1 cellular context compared by ENCODE assay signal in the genomic region with DNA sequence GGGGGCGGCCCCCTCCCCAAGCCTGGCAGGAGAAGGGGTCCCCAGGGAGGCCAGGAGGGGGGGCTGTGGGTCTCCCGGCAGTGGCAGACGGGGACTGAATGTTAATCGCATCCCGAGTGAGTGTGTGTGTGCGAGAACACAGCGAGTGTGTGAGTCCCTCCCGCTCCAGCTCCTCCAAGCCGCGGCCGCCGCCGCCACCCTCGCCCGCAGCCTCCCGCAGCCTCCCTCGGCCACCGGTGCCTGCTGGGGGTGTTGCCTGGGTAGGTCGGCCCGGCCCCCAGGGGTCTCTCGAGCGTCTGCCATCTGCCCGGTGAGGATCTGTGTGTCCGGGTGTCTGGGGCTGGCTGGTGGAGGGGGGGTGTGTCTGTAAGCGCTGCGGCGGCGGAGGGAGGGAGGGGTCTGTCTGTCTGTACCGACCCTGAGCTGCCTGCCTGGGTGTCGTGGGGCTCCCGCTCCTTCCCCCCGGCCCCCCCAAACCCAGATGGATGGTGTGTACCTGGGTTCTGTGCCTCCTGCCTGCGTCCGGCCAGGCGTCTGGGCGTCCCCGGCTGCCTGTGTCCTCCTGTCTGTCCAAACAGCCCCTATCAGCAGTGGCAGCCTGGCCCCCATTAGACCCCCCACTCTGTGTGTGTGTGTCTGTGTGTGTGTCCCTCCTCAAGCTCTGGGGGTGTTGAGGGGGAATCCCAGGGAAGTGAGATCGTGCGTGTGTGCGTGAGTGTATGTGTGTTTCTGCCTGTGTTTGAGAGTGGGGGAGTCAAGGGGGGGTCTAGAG.
TF ChIP-seq lines count a peak whose summit lies in the region.

A gene (plus strand): TSS at position 110 of the 772 bp plus-strand sequence. CDS start 4,725 bp downstream, outside the sequence.

TF ChIP-seq in HepG2, 621 proteins besides CTCF, POLR2A, EP300 and RAD21 (continued from another document):
- TF ChIP-seq, protein P1, sequence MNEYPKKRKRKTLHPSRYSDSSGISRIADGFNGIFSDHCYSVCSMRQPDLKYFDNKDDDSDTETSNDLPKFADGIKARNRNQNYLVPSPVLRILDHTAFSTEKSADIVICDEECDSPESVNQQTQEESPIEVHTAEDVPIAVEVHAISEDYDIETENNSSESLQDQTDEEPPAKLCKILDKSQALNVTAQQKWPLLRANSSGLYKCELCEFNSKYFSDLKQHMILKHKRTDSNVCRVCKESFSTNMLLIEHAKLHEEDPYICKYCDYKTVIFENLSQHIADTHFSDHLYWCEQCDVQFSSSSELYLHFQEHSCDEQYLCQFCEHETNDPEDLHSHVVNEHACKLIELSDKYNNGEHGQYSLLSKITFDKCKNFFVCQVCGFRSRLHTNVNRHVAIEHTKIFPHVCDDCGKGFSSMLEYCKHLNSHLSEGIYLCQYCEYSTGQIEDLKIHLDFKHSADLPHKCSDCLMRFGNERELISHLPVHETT (CRISPR knock-in tag; conservative IDR thresholded peaks at IDR 0.05): no peak
- TF ChIP-seq POLR2AphosphoS5 (IDR thresholded peaks at IDR 0.05; ENCODE audit: low read depth, low read length): no peak
- peak; percentile 29; the same call in 1 of the 2 replicates for TF ChIP-seq ZBTB7A (CRISPR knock-in tag; IDR thresholded peaks at IDR 0.05)
- TF ChIP-seq ETV5 (CRISPR knock-in tag; IDR thresholded peaks at IDR 0.05; ENCODE audit: borderline replicate concordance): no peak
- TF ChIP-seq, protein P2, sequence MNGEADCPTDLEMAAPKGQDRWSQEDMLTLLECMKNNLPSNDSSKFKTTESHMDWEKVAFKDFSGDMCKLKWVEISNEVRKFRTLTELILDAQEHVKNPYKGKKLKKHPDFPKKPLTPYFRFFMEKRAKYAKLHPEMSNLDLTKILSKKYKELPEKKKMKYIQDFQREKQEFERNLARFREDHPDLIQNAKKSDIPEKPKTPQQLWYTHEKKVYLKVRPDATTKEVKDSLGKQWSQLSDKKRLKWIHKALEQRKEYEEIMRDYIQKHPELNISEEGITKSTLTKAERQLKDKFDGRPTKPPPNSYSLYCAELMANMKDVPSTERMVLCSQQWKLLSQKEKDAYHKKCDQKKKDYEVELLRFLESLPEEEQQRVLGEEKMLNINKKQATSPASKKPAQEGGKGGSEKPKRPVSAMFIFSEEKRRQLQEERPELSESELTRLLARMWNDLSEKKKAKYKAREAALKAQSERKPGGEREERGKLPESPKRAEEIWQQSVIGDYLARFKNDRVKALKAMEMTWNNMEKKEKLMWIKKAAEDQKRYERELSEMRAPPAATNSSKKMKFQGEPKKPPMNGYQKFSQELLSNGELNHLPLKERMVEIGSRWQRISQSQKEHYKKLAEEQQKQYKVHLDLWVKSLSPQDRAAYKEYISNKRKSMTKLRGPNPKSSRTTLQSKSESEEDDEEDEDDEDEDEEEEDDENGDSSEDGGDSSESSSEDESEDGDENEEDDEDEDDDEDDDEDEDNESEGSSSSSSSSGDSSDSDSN (CRISPR knock-in tag; IDR thresholded peaks at IDR 0.05): peak; percentile 69
- no peak for TF ChIP-seq FOSL2 (CRISPR knock-in tag; IDR thresholded peaks at IDR 0.05)
- TF ChIP-seq, protein P3, sequence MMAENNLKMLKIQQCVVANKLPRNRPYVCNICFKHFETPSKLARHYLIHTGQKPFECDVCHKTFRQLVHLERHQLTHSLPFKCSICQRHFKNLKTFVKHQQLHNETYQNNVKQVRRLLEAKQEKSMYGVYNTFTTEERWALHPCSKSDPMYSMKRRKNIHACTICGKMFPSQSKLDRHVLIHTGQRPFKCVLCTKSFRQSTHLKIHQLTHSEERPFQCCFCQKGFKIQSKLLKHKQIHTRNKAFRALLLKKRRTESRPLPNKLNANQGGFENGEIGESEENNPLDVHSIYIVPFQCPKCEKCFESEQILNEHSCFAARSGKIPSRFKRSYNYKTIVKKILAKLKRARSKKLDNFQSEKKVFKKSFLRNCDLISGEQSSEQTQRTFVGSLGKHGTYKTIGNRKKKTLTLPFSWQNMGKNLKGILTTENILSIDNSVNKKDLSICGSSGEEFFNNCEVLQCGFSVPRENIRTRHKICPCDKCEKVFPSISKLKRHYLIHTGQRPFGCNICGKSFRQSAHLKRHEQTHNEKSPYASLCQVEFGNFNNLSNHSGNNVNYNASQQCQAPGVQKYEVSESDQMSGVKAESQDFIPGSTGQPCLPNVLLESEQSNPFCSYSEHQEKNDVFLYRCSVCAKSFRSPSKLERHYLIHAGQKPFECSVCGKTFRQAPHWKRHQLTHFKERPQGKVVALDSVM (CRISPR knock-in tag; IDR thresholded peaks at IDR 0.05): 0 out of 2 replicates have a peak, but pooled peaks have one; percentile 27
- no peak for TF ChIP-seq ZNF7 (CRISPR knock-in tag; IDR thresholded peaks at IDR 0.05)
- TF ChIP-seq EZH2 (conservative IDR thresholded peaks at IDR 0.05; ENCODE audit: low read depth, low read length): peak; percentile 32; the same call in 1 of the 2 replicates
- TF ChIP-seq MAZ (IDR thresholded peaks at IDR 0.05; ENCODE audit: borderline replicate concordance, low read depth, low read length): no peak
- 0 out of 2 replicates have a peak, but pooled peaks have one; percentile 40 for TF ChIP-seq MAZ (CRISPR knock-in tag; IDR thresholded peaks at IDR 0.05; ENCODE audit: low read depth)
- TF ChIP-seq, protein P4, sequence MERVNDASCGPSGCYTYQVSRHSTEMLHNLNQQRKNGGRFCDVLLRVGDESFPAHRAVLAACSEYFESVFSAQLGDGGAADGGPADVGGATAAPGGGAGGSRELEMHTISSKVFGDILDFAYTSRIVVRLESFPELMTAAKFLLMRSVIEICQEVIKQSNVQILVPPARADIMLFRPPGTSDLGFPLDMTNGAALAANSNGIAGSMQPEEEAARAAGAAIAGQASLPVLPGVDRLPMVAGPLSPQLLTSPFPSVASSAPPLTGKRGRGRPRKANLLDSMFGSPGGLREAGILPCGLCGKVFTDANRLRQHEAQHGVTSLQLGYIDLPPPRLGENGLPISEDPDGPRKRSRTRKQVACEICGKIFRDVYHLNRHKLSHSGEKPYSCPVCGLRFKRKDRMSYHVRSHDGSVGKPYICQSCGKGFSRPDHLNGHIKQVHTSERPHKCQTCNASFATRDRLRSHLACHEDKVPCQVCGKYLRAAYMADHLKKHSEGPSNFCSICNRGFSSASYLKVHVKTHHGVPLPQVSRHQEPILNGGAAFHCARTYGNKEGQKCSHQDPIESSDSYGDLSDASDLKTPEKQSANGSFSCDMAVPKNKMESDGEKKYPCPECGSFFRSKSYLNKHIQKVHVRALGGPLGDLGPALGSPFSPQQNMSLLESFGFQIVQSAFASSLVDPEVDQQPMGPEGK (CRISPR knock-in tag; IDR thresholded peaks at IDR 0.05): peak; percentile 35; the same call in 1 of the 2 replicates
- TF ChIP-seq, protein P5, sequence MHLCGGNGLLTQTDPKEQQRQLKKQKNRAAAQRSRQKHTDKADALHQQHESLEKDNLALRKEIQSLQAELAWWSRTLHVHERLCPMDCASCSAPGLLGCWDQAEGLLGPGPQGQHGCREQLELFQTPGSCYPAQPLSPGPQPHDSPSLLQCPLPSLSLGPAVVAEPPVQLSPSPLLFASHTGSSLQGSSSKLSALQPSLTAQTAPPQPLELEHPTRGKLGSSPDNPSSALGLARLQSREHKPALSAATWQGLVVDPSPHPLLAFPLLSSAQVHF (CRISPR knock-in tag; IDR thresholded peaks at IDR 0.05): peak; percentile 53; the same call in 1 of the 2 replicates
- TF ChIP-seq ZNF382 (CRISPR knock-in tag; IDR thresholded peaks at IDR 0.05; ENCODE audit: borderline replicate concordance): no peak
- 0 out of 2 replicates have a peak, but pooled peaks have one; percentile 7 for TF ChIP-seq ZFX (CRISPR knock-in tag; IDR thresholded peaks at IDR 0.05; ENCODE audit: low read depth)
- TF ChIP-seq ZSCAN22 (CRISPR knock-in tag; IDR thresholded peaks at IDR 0.05): 0 out of 2 replicates have a peak, but pooled peaks have one; percentile 19
- TF ChIP-seq, protein P6, sequence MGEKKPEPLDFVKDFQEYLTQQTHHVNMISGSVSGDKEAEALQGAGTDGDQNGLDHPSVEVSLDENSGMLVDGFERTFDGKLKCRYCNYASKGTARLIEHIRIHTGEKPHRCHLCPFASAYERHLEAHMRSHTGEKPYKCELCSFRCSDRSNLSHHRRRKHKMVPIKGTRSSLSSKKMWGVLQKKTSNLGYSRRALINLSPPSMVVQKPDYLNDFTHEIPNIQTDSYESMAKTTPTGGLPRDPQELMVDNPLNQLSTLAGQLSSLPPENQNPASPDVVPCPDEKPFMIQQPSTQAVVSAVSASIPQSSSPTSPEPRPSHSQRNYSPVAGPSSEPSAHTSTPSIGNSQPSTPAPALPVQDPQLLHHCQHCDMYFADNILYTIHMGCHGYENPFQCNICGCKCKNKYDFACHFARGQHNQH (CRISPR knock-in tag; IDR thresholded peaks at IDR 0.05): no peak
- TF ChIP-seq EED (CRISPR knock-in tag; IDR thresholded peaks at IDR 0.05): 0 out of 2 replicates have a peak, but pooled peaks have one; percentile 38
- TF ChIP-seq ARHGAP35 (CRISPR knock-in tag; IDR thresholded peaks at IDR 0.05; ENCODE audit: borderline replicate concordance): 0 out of 2 replicates have a peak, but pooled peaks have one; percentile 20
- TF ChIP-seq PRMT3 (CRISPR knock-in tag; IDR thresholded peaks at IDR 0.05; ENCODE audit: borderline replicate concordance, low read depth): no peak
- peak; percentile 29; the same call in 1 of the 2 replicates for TF ChIP-seq MTF2 (CRISPR knock-in tag; IDR thresholded peaks at IDR 0.05; ENCODE audit: borderline replicate concordance)
- TF ChIP-seq, protein P7, sequence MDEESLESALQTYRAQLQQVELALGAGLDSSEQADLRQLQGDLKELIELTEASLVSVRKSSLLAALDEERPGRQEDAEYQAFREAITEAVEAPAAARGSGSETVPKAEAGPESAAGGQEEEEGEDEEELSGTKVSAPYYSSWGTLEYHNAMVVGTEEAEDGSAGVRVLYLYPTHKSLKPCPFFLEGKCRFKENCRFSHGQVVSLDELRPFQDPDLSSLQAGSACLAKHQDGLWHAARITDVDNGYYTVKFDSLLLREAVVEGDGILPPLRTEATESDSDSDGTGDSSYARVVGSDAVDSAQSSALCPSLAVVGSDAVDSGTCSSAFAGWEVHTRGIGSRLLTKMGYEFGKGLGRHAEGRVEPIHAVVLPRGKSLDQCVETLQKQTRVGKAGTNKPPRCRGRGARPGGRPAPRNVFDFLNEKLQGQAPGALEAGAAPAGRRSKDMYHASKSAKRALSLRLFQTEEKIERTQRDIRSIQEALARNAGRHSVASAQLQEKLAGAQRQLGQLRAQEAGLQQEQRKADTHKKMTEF (CRISPR knock-in tag; IDR thresholded peaks at IDR 0.05): peak; percentile 33; the same call in 1 of the 2 replicates
- TF ChIP-seq, protein P8, sequence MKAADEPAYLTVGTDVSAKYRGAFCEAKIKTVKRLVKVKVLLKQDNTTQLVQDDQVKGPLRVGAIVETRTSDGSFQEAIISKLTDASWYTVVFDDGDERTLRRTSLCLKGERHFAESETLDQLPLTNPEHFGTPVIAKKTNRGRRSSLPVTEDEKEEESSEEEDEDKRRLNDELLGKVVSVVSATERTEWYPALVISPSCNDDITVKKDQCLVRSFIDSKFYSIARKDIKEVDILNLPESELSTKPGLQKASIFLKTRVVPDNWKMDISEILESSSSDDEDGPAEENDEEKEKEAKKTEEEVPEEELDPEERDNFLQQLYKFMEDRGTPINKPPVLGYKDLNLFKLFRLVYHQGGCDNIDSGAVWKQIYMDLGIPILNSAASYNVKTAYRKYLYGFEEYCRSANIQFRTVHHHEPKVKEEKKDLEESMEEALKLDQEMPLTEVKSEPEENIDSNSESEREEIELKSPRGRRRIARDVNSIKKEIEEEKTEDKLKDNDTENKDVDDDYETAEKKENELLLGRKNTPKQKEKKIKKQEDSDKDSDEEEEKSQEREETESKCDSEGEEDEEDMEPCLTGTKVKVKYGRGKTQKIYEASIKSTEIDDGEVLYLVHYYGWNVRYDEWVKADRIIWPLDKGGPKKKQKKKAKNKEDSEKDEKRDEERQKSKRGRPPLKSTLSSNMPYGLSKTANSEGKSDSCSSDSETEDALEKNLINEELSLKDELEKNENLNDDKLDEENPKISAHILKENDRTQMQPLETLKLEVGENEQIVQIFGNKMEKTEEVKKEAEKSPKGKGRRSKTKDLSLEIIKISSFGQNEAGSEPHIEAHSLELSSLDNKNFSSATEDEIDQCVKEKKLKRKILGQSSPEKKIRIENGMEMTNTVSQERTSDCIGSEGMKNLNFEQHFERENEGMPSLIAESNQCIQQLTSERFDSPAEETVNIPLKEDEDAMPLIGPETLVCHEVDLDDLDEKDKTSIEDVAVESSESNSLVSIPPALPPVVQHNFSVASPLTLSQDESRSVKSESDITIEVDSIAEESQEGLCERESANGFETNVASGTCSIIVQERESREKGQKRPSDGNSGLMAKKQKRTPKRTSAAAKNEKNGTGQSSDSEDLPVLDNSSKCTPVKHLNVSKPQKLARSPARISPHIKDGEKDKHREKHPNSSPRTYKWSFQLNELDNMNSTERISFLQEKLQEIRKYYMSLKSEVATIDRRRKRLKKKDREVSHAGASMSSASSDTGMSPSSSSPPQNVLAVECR (CRISPR knock-in tag; IDR thresholded peaks at IDR 0.05; ENCODE audit: borderline replicate concordance): peak; percentile 30; the same call in 1 of the 2 replicates
- TF ChIP-seq, protein P9, sequence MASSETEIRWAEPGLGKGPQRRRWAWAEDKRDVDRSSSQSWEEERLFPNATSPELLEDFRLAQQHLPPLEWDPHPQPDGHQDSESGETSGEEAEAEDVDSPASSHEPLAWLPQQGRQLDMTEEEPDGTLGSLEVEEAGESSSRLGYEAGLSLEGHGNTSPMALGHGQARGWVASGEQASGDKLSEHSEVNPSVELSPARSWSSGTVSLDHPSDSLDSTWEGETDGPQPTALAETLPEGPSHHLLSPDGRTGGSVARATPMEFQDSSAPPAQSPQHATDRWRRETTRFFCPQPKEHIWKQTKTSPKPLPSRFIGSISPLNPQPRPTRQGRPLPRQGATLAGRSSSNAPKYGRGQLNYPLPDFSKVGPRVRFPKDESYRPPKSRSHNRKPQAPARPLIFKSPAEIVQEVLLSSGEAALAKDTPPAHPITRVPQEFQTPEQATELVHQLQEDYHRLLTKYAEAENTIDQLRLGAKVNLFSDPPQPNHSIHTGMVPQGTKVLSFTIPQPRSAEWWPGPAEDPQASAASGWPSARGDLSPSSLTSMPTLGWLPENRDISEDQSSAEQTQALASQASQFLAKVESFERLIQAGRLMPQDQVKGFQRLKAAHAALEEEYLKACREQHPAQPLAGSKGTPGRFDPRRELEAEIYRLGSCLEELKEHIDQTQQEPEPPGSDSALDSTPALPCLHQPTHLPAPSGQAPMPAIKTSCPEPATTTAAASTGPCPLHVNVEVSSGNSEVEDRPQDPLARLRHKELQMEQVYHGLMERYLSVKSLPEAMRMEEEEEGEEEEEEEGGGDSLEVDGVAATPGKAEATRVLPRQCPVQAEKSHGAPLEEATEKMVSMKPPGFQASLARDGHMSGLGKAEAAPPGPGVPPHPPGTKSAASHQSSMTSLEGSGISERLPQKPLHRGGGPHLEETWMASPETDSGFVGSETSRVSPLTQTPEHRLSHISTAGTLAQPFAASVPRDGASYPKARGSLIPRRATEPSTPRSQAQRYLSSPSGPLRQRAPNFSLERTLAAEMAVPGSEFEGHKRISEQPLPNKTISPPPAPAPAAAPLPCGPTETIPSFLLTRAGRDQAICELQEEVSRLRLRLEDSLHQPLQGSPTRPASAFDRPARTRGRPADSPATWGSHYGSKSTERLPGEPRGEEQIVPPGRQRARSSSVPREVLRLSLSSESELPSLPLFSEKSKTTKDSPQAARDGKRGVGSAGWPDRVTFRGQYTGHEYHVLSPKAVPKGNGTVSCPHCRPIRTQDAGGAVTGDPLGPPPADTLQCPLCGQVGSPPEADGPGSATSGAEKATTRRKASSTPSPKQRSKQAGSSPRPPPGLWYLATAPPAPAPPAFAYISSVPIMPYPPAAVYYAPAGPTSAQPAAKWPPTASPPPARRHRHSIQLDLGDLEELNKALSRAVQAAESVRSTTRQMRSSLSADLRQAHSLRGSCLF (CRISPR knock-in tag; IDR thresholded peaks at IDR 0.05; ENCODE audit: borderline replicate concordance): no peak
- TF ChIP-seq ZNF747 (CRISPR knock-in tag; IDR thresholded peaks at IDR 0.05; ENCODE audit: borderline replicate concordance): no peak
- TF ChIP-seq KAT8 (CRISPR knock-in tag; IDR thresholded peaks at IDR 0.05): no peak
- TF ChIP-seq GABPB1 (CRISPR knock-in tag; IDR thresholded peaks at IDR 0.05): peak; percentile 33; the same call in 1 of the 2 replicates
